ENCODE assay signal across 1 cellular context in genomic region chr7:77979219-77979618, GRCh38.
TF ChIP-seq lines count a peak whose summit lies in the region.

No MANE protein-coding gene starts in this region.

TF ChIP-seq in K562, 482 proteins besides CTCF, POLR2A, EP300 and RAD21 (continued from another document):
- TF ChIP-seq STAT6 (CRISPR knock-in tag; IDR thresholded peaks at IDR 0.05) (no peak), MGA (IDR thresholded peaks at IDR 0.05) (no peak), SMARCE1 (IDR thresholded peaks at IDR 0.05) (peak; percentile 76; the same call in 1 of the 2 replicates), TAL1 (IDR thresholded peaks at IDR 0.05) (peak; percentile 18; the same call in 1 of the 2 replicates), NCOR1 (IDR thresholded peaks at IDR 0.05) (no peak), ZNF699 (CRISPR knock-in tag; IDR thresholded peaks at IDR 0.05; ENCODE audit: insufficient replicate concordance) (no peak), ZNF395 (CRISPR knock-in tag; IDR thresholded peaks at IDR 0.05) (no peak), CSDE1 (IDR thresholded peaks at IDR 0.05) (no peak), RCOR1 (IDR thresholded peaks at IDR 0.05; ENCODE audit: borderline replicate concordance in 1 of 2, low read depth in 2 of 2, low read length in 2 of 2) (peak in 1 of 2 experiments; percentile 23; a peak in 1 of 4 replicates), KDM4B (IDR thresholded peaks at IDR 0.05; ENCODE audit: borderline replicate concordance in 2 of 2, low read depth in 1 of 2) (no peak), ZNF121 (CRISPR knock-in tag; conservative IDR thresholded peaks at IDR 0.05) (no peak), CXXC5 (CRISPR knock-in tag; IDR thresholded peaks at IDR 0.05) (peak; percentile 12; the same call in 1 of the 2 replicates), ZNF778 (CRISPR knock-in tag; IDR thresholded peaks at IDR 0.05) (no peak), NFATC3 (IDR thresholded peaks at IDR 0.05) (no peak), AFF1 (IDR thresholded peaks at IDR 0.05; ENCODE audit: low read depth in 1 of 2, partially characterized antibody in 2 of 2) (no peak), CHD2 (IDR thresholded peaks at IDR 0.05; ENCODE audit: low read depth, low read length) (no peak), CBFA2T3 (IDR thresholded peaks at IDR 0.05) (peak; percentile 41), ZNF3 (CRISPR knock-in tag; IDR thresholded peaks at IDR 0.05) (no peak), NR0B1 (IDR thresholded peaks at IDR 0.05; ENCODE audit: partially characterized antibody) (no peak), HNRNPUL1 (IDR thresholded peaks at IDR 0.05; ENCODE audit: low read length) (no peak), ZKSCAN1 (IDR thresholded peaks at IDR 0.05; ENCODE audit: low read depth, low read length) (no peak), SMAD2 (IDR thresholded peaks at IDR 0.05; ENCODE audit: low read depth, low read length) (no peak), JUND (IDR thresholded peaks at IDR 0.05; ENCODE audit: borderline replicate concordance, low read depth, low read length) (peak; percentile 78), JUND (tag; IDR thresholded peaks at IDR 0.05; ENCODE audit: borderline replicate concordance, low read depth, low read length) (no peak), SP2 (IDR thresholded peaks at IDR 0.05; ENCODE audit: extremely low read depth, low read depth, low read length, poor library complexity, severe bottlenecking) (no peak), MEF2D (tag; conservative IDR thresholded peaks at IDR 0.05; ENCODE audit: low read depth) (no peak), FOSL1 (tag; conservative IDR thresholded peaks at IDR 0.05) (peak; percentile 79), ZNF124 (CRISPR knock-in tag; IDR thresholded peaks at IDR 0.05) (no peak), DNMT1 (IDR thresholded peaks at IDR 0.05) (no peak), MEIS2 (IDR thresholded peaks at IDR 0.05; ENCODE audit: partially characterized antibody) (peak; percentile 3), EGR1 (conservative IDR thresholded peaks at IDR 0.05) (0 out of 2 replicates have a peak, but pooled peaks have one; percentile 9), ZNF695 (CRISPR knock-in tag; IDR thresholded peaks at IDR 0.05) (no peak), FOXA1 (IDR thresholded peaks at IDR 0.05; ENCODE audit: borderline replicate concordance) (no peak), MCM3 (IDR thresholded peaks at IDR 0.05) (no peak), SRSF9 (IDR thresholded peaks at IDR 0.05; ENCODE audit: borderline replicate concordance, low read depth, low read length) (no peak), E2F8 (IDR thresholded peaks at IDR 0.05; ENCODE audit: low read depth, partially characterized antibody) (no peak), WHSC1 (IDR thresholded peaks at IDR 0.05; ENCODE audit: low read length) (no peak), HNRNPLL (IDR thresholded peaks at IDR 0.05; ENCODE audit: low read depth, low read length, poor library complexity, severe bottlenecking) (no peak), CBX1 (IDR thresholded peaks at IDR 0.05; ENCODE audit: low read depth) (no peak), ZNF324 (CRISPR knock-in tag; IDR thresholded peaks at IDR 0.05) (no peak)
